28 cellular contexts compared by ENCODE assay signal in genomic region chr20:47080365-47080764, GRCh38.
"Had no signal": no experiment of that assay in that cellular context is flagged by ENCODE, and none has a peak within 500 bp of the region (broad histone marks: within the 10 kb centered on the region; RNA-seq: fewer than 3 reads in every experiment).

No MANE protein-coding gene starts in this region.

- H3K4me3 Mint-ChIP-seq: stimulated activated effector memory CD8-positive, alpha-beta T cell treated with anti-CD3 and anti-CD28 coated beads, Interleukin-12 subunit alpha, Interleukin-12 subunit beta, amount 100 ng/mL, for 72 hours; stimulated activated memory B cell treated with anti-CD40 and anti-IgM and Interleukin-4, amounts not matched to agents 10 μg/mL and 1 μg/mL and 100 μg/mL, for 72 hours; stimulated activated naive B cell treated with anti-CD40 and anti-IgM and Interleukin-4, amounts not matched to agents 10 μg/mL and 1 μg/mL and 100 μg/mL, for 72 hours; stimulated activated naive CD8-positive, alpha-beta T cell treated with anti-CD3 and anti-CD28 coated beads, Interleukin-15, amount 100 ng/mL, for 72 hours; stimulated activated naive CD8-positive, alpha-beta T cell treated with anti-CD3 and anti-CD28 coated beads, Interleukin-15, Interleukin-2, amounts not matched to agents 100 ng/mL and 50 ng/mL, for 24 hours; type B pancreatic cell had no signal

- H3K36me3 ChIP-seq: suprapubic skin, thoracic aorta, thyroid gland, transverse colon, upper lobe of left lung, upper lobe of right lung, uterus had no signal

- H3K4me1 Mint-ChIP-seq: stimulated activated effector memory CD8-positive, alpha-beta T cell treated with anti-CD3 and anti-CD28 coated beads, Interleukin-12 subunit alpha, Interleukin-12 subunit beta, amount 100 ng/mL, for 72 hours; stimulated activated memory B cell treated with anti-CD40 and anti-IgM and Interleukin-4, amounts not matched to agents 10 μg/mL and 1 μg/mL and 100 μg/mL, for 72 hours; stimulated activated naive B cell treated with anti-CD40 and anti-IgM and Interleukin-4, amounts not matched to agents 10 μg/mL and 1 μg/mL and 100 μg/mL, for 72 hours; stimulated activated naive CD8-positive, alpha-beta T cell treated with anti-CD3 and anti-CD28 coated beads, Interleukin-15, amount 100 ng/mL, for 72 hours had no signal

- H3K27me3 ChIP-seq: suprapubic skin, testis, thyroid gland, tibial artery, tibial nerve, transverse colon, upper lobe of left lung, vagina had no signal

- H3K27me3 Mint-ChIP-seq: type B pancreatic cell had no signal

- H3K27ac ChIP-seq: suprapubic skin, testis, thoracic aorta, thyroid gland, tibial artery, tibial nerve, transverse colon, upper lobe of left lung, upper lobe of right lung, uterus, vagina had no signal

- H3K4me3 ChIP-seq: suprapubic skin, testis, thoracic aorta, thyroid gland, tibial artery, tibial nerve, transverse colon, upper lobe of left lung, upper lobe of right lung, uterus, vagina had no signal

- H3K27ac Mint-ChIP-seq: stimulated activated effector memory CD8-positive, alpha-beta T cell treated with anti-CD3 and anti-CD28 coated beads, Interleukin-12 subunit alpha, Interleukin-12 subunit beta, amount 100 ng/mL, for 72 hours; stimulated activated memory B cell treated with anti-CD40 and anti-IgM and Interleukin-4, amounts not matched to agents 10 μg/mL and 1 μg/mL and 100 μg/mL, for 72 hours; stimulated activated naive B cell treated with anti-CD40 and anti-IgM and Interleukin-4, amounts not matched to agents 10 μg/mL and 1 μg/mL and 100 μg/mL, for 72 hours; stimulated activated naive CD8-positive, alpha-beta T cell treated with anti-CD3 and anti-CD28 coated beads, Interleukin-15, amount 100 ng/mL, for 72 hours; stimulated activated naive CD8-positive, alpha-beta T cell treated with anti-CD3 and anti-CD28 coated beads, Interleukin-15, Interleukin-2, amounts not matched to agents 100 ng/mL and 50 ng/mL, for 24 hours; type B pancreatic cell had no signal

- H3K9me3 ChIP-seq: suprapubic skin, testis, thyroid gland, uterus, vagina had no signal

- H3K4me1 ChIP-seq: suprapubic skin, testis, thyroid gland, tibial artery, tibial nerve, transverse colon, upper lobe of left lung, upper lobe of right lung, uterus, vagina had no signal

- ATAC-seq: stimulated activated effector memory CD8-positive, alpha-beta T cell treated with anti-CD3 and anti-CD28 coated beads, Interleukin-12 subunit alpha, Interleukin-12 subunit beta, amount 100 ng/mL, for 72 hours; stimulated activated memory B cell treated with anti-CD40 and anti-IgM and Interleukin-4, amounts not matched to agents 10 μg/mL and 1 μg/mL and 100 μg/mL, for 72 hours; stimulated activated naive B cell treated with anti-CD40 and anti-IgM and Interleukin-4, amounts not matched to agents 10 μg/mL and 1 μg/mL and 100 μg/mL, for 72 hours; stimulated activated naive CD8-positive, alpha-beta T cell treated with anti-CD3 and anti-CD28 coated beads, Interleukin-15, amount 100 ng/mL, for 72 hours; stimulated activated naive CD8-positive, alpha-beta T cell treated with anti-CD3 and anti-CD28 coated beads, Interleukin-15, Interleukin-2, amounts not matched to agents 100 U/mL and 50 U/mL, for 24 hours; upper lobe of right lung had no signal

- H3K36me3 Mint-ChIP-seq: stimulated activated effector memory CD8-positive, alpha-beta T cell treated with anti-CD3 and anti-CD28 coated beads, Interleukin-12 subunit alpha, Interleukin-12 subunit beta, amount 100 ng/mL, for 72 hours had no signal

- DNase-seq: stimulated activated CD4-positive, alpha-beta T cell treated with anti-CD3 and anti-CD28 coated beads, Interleukin-2, amount 100 ng/mL, for 48 hours; stimulated activated CD4-positive, alpha-beta T cell treated with anti-CD3 and anti-CD28 coated beads, Interleukin-4, amount 100 ng/mL, for 1 hour; stimulated activated CD4-positive, alpha-beta T cell treated with anti-CD3 and anti-CD28 coated beads, Interleukin-4, amount 100 ng/mL, for 24 hours; stimulated activated CD4-positive, alpha-beta T cell treated with anti-CD3 and anti-CD28 coated beads, Interleukin-4, amount 100 ng/mL, for 4 hours; stimulated activated CD8-positive, alpha-beta memory T cell treated with anti-CD3 and anti-CD28 coated beads, Interleukin-4, amount 100 ng/mL, for 48 hours; stimulated activated naive B cell treated with anti-CD40 and anti-IgM and Interleukin-4, amounts not matched to agents 10 μg/mL and 1 μg/mL and 100 μg/mL, for 72 hours; stimulated activated naive CD4-positive, alpha-beta T cell; stimulated activated naive CD4-positive, alpha-beta T cell treated with Interleukin-2 at 50 U/mL for 16 hours; stimulated activated naive CD8-positive, alpha-beta T cell treated with anti-CD3 and anti-CD28 coated beads, Interleukin-15, amount 100 ng/mL, for 72 hours; stimulated activated naive CD8-positive, alpha-beta T cell treated with anti-CD3 and anti-CD28 coated beads, Interleukin-15, Interleukin-2, amounts not matched to agents 100 U/mL and 50 U/mL, for 24 hours; substantia nigra; testis; thyroid gland; tibial artery; transverse colon; trophoblast cell; upper lobe of left lung; upper lobe of right lung; uterus had no signal

- FAIRE-seq: urothelium cell line had no signal
